Comparison of ENCODE assay signal across 1 cellular context in genomic region chr1:3584915-3585314, GRCh38.
TF ChIP-seq lines count a peak whose summit lies in the region.

No MANE protein-coding gene starts in this region.

TF ChIP-seq in GM12878, 131 proteins besides CTCF, POLR2A, EP300 and RAD21:
- TF ChIP-seq TCF3 (IDR thresholded peaks at IDR 0.05; ENCODE audit: borderline replicate concordance, insufficient read depth, low read depth, low read length) (0 out of 2 replicates have a peak, but pooled peaks have one; percentile 8), BCL3 (IDR thresholded peaks at IDR 0.05; ENCODE audit: borderline replicate concordance, insufficient read depth, low read depth, low read length, poor library complexity, severe bottlenecking) (peak; percentile 79), IKZF1 (conservative IDR thresholded peaks at IDR 0.05) (no peak), PBX3 (IDR thresholded peaks at IDR 0.05; ENCODE audit: insufficient replicate concordance, low read depth, low read length) (peak; percentile 36), TCF12 (IDR thresholded peaks at IDR 0.05; ENCODE audit: low read depth, low read length) (no peak), PKNOX1 (IDR thresholded peaks at IDR 0.05) (peak; percentile 83)
